33 cellular contexts compared by ENCODE assay signal in the genomic region with DNA sequence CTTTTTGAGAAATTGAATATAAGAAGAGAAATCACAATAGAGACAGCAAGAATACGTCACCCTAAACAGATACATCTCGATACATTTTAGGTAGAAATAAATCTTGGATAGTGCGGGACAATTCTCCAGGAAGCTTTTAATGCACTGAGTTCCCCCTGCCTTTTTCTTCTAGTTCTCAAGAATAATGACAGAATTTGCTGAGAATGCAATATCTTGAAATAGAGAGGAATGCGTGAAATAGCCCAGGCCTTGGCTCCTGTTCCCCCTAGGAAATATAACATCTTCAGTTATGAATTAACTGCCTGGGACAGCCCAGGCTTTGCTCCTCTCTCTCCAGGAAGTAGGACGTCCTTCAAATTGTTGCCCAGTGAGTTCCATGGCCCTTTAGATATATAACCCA. TPM values are rescaled to one million over a fixed set of nuclear protein-coding genes. Genes with fewer than 3 reads are reported as not detected.
"Had no signal": no experiment of that assay in that cellular context is flagged by ENCODE, and none has a peak within 500 bp of the region (broad histone marks: within the 10 kb centered on the region; RNA-seq: fewer than 3 reads in every experiment).

No MANE protein-coding gene starts in this region.

- H3K9me3 Mint-ChIP-seq: nephron; neural progenitor cell; stimulated activated memory B cell treated with anti-CD40 and anti-IgM and Interleukin-4, amounts not matched to agents 10 μg/mL and 1 μg/mL and 100 μg/mL, for 72 hours; type B pancreatic cell had no signal

- H3K27me3 Mint-ChIP-seq: stimulated activated memory B cell treated with anti-CD40 and anti-IgM and Interleukin-4, amounts not matched to agents 10 μg/mL and 1 μg/mL and 100 μg/mL, for 72 hours; stimulated activated naive CD8-positive, alpha-beta T cell treated with anti-CD3 and anti-CD28 coated beads, Interleukin-15, amount 100 ng/mL, for 72 hours had no signal

- H3K4me1 ChIP-seq: neural progenitor cell, parathyroid adenoma, psoas muscle, spleen, suprapubic skin, testis, tibial artery, transverse colon, upper lobe of right lung, uterus had no signal

- H3K9ac ChIP-seq: neural progenitor cell, parathyroid adenoma had no signal

- H3K36me3 Mint-ChIP-seq: natural killer cell; neural progenitor cell; stimulated activated memory B cell treated with anti-CD40 and anti-IgM and Interleukin-4, amounts not matched to agents 10 μg/mL and 1 μg/mL and 100 μg/mL, for 72 hours; type B pancreatic cell had no signal

- H3K4me3 Mint-ChIP-seq: natural killer cell; nephron; neural progenitor cell; stimulated activated memory B cell treated with anti-CD40 and anti-IgM and Interleukin-4, amounts not matched to agents 10 μg/mL and 1 μg/mL and 100 μg/mL, for 72 hours; stimulated activated naive CD8-positive, alpha-beta T cell treated with anti-CD3 and anti-CD28 coated beads, Interleukin-15, amount 100 ng/mL, for 72 hours; type B pancreatic cell had no signal

- H3K4me3 ChIP-seq: neural progenitor cell, ovary, psoas muscle, skin epidermis, smooth muscle cell, spleen, suprapubic skin, testis, tibial artery, transverse colon, upper lobe of right lung, uterus had no signal

- H3K79me2 ChIP-seq: parathyroid adenoma had no signal

- H3K27me3 ChIP-seq: neural progenitor cell, ovary, spleen, suprapubic skin, testis, tibial artery, transverse colon, upper lobe of right lung, uterus had no signal

- H3K4me2 ChIP-seq: neural progenitor cell, smooth muscle cell had no signal

- H3K27ac Mint-ChIP-seq: natural killer cell; nephron; neural progenitor cell; progenitor cell of endocrine pancreas; stimulated activated memory B cell treated with anti-CD40 and anti-IgM and Interleukin-4, amounts not matched to agents 10 μg/mL and 1 μg/mL and 100 μg/mL, for 72 hours; stimulated activated naive CD8-positive, alpha-beta T cell treated with anti-CD3 and anti-CD28 coated beads, Interleukin-15, amount 100 ng/mL, for 72 hours; type B pancreatic cell had no signal

- H3K27ac ChIP-seq: neural progenitor cell, ovary, parathyroid adenoma, psoas muscle, skin epidermis, spleen, suprapubic skin, testis, tibial artery, transverse colon, upper lobe of right lung, uterus had no signal

- H2AFZ ChIP-seq: neural progenitor cell, parathyroid adenoma had no signal

- H3K4me1 Mint-ChIP-seq: natural killer cell; nephron; neural progenitor cell; stimulated activated memory B cell treated with anti-CD40 and anti-IgM and Interleukin-4, amounts not matched to agents 10 μg/mL and 1 μg/mL and 100 μg/mL, for 72 hours; stimulated activated naive CD8-positive, alpha-beta T cell treated with anti-CD3 and anti-CD28 coated beads, Interleukin-15, amount 100 ng/mL, for 72 hours had no signal

- ATAC-seq: natural killer cell; psoas muscle; right cardiac atrium; sciatic nerve; stimulated activated memory B cell treated with anti-CD40 and anti-IgM and Interleukin-4, amounts not matched to agents 10 μg/mL and 1 μg/mL and 100 μg/mL, for 72 hours; stimulated activated naive CD8-positive, alpha-beta T cell treated with anti-CD3 and anti-CD28 coated beads, Interleukin-15, amount 100 ng/mL, for 72 hours; stimulated activated naive CD8-positive, alpha-beta T cell treated with anti-CD3 and anti-CD28 coated beads, Interleukin-15, Interleukin-2, amounts not matched to agents 100 U/mL and 50 U/mL, for 24 hours; upper lobe of right lung had no signal

- DNase-seq: natural killer cell; occipital lobe; ovary; posterior cingulate gyrus; psoas muscle; right cardiac atrium; spleen; stimulated activated CD4-positive, alpha-beta T cell treated with anti-CD3 and anti-CD28 coated beads, Interleukin-12 subunit alpha, Interleukin-12 subunit beta, amount 100 ng/mL, for 4 hours; stimulated activated CD4-positive, alpha-beta T cell treated with anti-CD3 and anti-CD28 coated beads, Interleukin-1b, Interleukin-23, amount 100 ng/mL, for 48 hours; stimulated activated CD4-positive, alpha-beta T cell treated with anti-CD3 and anti-CD28 coated beads, Interleukin-4, amount 100 ng/mL, for 1 hour; stimulated activated CD4-positive, alpha-beta T cell treated with anti-CD3 and anti-CD28 coated beads, Interleukin-4, amount 100 ng/mL, for 4 hours; stimulated activated CD8-positive, alpha-beta memory T cell treated with anti-CD3 and anti-CD28 coated beads, Interleukin-4, amount 100 ng/mL, for 48 hours; stimulated activated naive CD4-positive, alpha-beta T cell; stimulated activated naive CD8-positive, alpha-beta T cell treated with anti-CD3 and anti-CD28 coated beads, Interleukin-15, amount 100 ng/mL, for 72 hours; stimulated activated naive CD8-positive, alpha-beta T cell treated with anti-CD3 and anti-CD28 coated beads, Interleukin-15, Interleukin-2, amounts not matched to agents 100 U/mL and 50 U/mL, for 24 hours; substantia nigra; testis; tibial artery; transverse colon; upper lobe of right lung; uterus had no signal

- H3K36me3 ChIP-seq: neural progenitor cell, ovary, spleen, suprapubic skin, tibial artery, transverse colon, upper lobe of right lung, uterus had no signal

- H3K9me3 ChIP-seq: ovary, psoas muscle, spleen, suprapubic skin, testis, tibial artery, transverse colon, upper lobe of right lung, uterus had no signal

RNA-seq across cellular contexts. Expression of gene NRXN1, which starts 7.6 kb away (rescaled TPM):
- total RNA-seq: osteoblast, renal cortical epithelial cell had no signal
